1 cellular context compared by ENCODE assay signal in genomic region chr12:65169311-65170244, GRCh38.
TF ChIP-seq lines count a peak whose summit lies in the region.

Gene LEMD3 (plus strand): TSS chr12:65169583. CDS start chr12:65169597, 14 bp downstream.

TF ChIP-seq in H1, 55 proteins besides CTCF, POLR2A, EP300 and RAD21:
- TF ChIP-seq ATF2 (IDR thresholded peaks at IDR 0.05; ENCODE audit: low read length) (no peak), CTBP2 (IDR thresholded peaks at IDR 0.05; ENCODE audit: borderline replicate concordance, insufficient read depth, insufficient read length, low read length) (no peak), CEBPB (IDR thresholded peaks at IDR 0.05; ENCODE audit: low read depth, low read length) (no peak), MAX (IDR thresholded peaks at IDR 0.05) (peak; percentile 100), MAFK (IDR thresholded peaks at IDR 0.05; ENCODE audit: low read depth, low read length) (no peak), JUND (IDR thresholded peaks at IDR 0.05; ENCODE audit: low read length) (0 out of 2 replicates have a peak, but pooled peaks have one; percentile 43), POLR2AphosphoS5 (IDR thresholded peaks at IDR 0.05; ENCODE audit: low read depth, low read length) (peak; percentile 87), CBX5 (IDR thresholded peaks at IDR 0.05; ENCODE audit: low read depth, low read length) (no peak), RBBP5 (IDR thresholded peaks at IDR 0.05; ENCODE audit: borderline replicate concordance, low read depth, low read length) (peak; percentile 94; the same call in 1 of the 2 replicates), TAF7 (optimal IDR thresholded peaks at IDR 0.05; ENCODE audit: borderline replicate concordance, low read depth, low read length) (peak; percentile 86), TAF1 (IDR thresholded peaks at IDR 0.05; ENCODE audit: low read depth, low read length) (peak; percentile 97), BCL11A (IDR thresholded peaks at IDR 0.05; ENCODE audit: low read depth in 2 of 2, low read length in 2 of 2) (no peak), CREB1 (IDR thresholded peaks at IDR 0.05) (peak; percentile 97), SIX5 (IDR thresholded peaks at IDR 0.05; ENCODE audit: low read depth, low read length) (no peak), KDM5A (IDR thresholded peaks at IDR 0.05; ENCODE audit: low read length) (peak; percentile 87), ATF3 (IDR thresholded peaks at IDR 0.05; ENCODE audit: insufficient read depth, low read depth, low read length) (peak; percentile 39; the same call in 1 of the 2 replicates), SP2 (IDR thresholded peaks at IDR 0.05; ENCODE audit: low read length) (no peak), TEAD4 (IDR thresholded peaks at IDR 0.05; ENCODE audit: low read depth, low read length) (peak; percentile 81), SAP30 (IDR thresholded peaks at IDR 0.05; ENCODE audit: insufficient read depth, insufficient replicate concordance, low read length) (no peak), SIRT6 (IDR thresholded peaks at IDR 0.05; ENCODE audit: low read length) (no peak), CHD2 (IDR thresholded peaks at IDR 0.05; ENCODE audit: low read length) (peak; percentile 61; the same call in 1 of the 2 replicates), NRF1 (IDR thresholded peaks at IDR 0.05; ENCODE audit: low read depth, low read length) (no peak), ASH2L (IDR thresholded peaks at IDR 0.05; ENCODE audit: low read length) (peak; percentile 99), POU5F1 (IDR thresholded peaks at IDR 0.05; ENCODE audit: low read depth, low read length) (no peak), TBP (IDR thresholded peaks at IDR 0.05; ENCODE audit: low read depth, low read length) (peak; percentile 95), PHF8 (conservative IDR thresholded peaks at IDR 0.05; ENCODE audit: low read depth, low read length) (peak; percentile 99), GABPA (IDR thresholded peaks at IDR 0.05; ENCODE audit: borderline replicate concordance, insufficient read depth, low read length) (peak; percentile 84), KDM4A (IDR thresholded peaks at IDR 0.05; ENCODE audit: low read depth, low read length, severe bottlenecking) (peak; percentile 85), YY1 (IDR thresholded peaks at IDR 0.05; ENCODE audit: low read depth, low read length) (peak; percentile 98), KDM1A (IDR thresholded peaks at IDR 0.05; ENCODE audit: borderline replicate concordance, low read length) (peak; percentile 41; the same call in 1 of the 2 replicates), FOSL1 (IDR thresholded peaks at IDR 0.05; ENCODE audit: insufficient read depth, low read depth, low read length) (no peak), E2F6 (IDR thresholded peaks at IDR 0.05) (peak; percentile 100), USF2 (IDR thresholded peaks at IDR 0.05; ENCODE audit: low read length) (peak; percentile 75), GTF2F1 (IDR thresholded peaks at IDR 0.05; ENCODE audit: borderline replicate concordance, low read depth, low read length) (peak; percentile 79; the same call in 1 of the 2 replicates), SP1 (IDR thresholded peaks at IDR 0.05; ENCODE audit: low read depth, low read length) (peak; percentile 73; the same call in 1 of the 2 replicates), HDAC2 (IDR thresholded peaks at IDR 0.05; ENCODE audit: borderline replicate concordance in 1 of 2, low read depth in 2 of 2, low read length in 2 of 2) (peak in 1 of 2 experiments; percentile 82; a peak in 2 of 4 replicates), TCF12 (IDR thresholded peaks at IDR 0.05; ENCODE audit: low read depth, low read length) (peak; percentile 89; the same call in 1 of the 2 replicates), JUN (IDR thresholded peaks at IDR 0.05; ENCODE audit: low read depth, low read length) (no peak), SRF (IDR thresholded peaks at IDR 0.05; ENCODE audit: low read depth, low read length) (peak; percentile 38), SIN3A (conservative IDR thresholded peaks at IDR 0.05 in 1 of 2, IDR thresholded peaks at IDR 0.05 in 1 of 2; ENCODE audit: low read depth in 1 of 2, low read length in 2 of 2) (peak; percentile 59 to 85; a peak in 2 of 4 replicates), HDAC6 (IDR thresholded peaks at IDR 0.05; ENCODE audit: low read depth, low read length) (no peak)
